Comparison of ENCODE assay signal across 9 cellular contexts in the genomic region with DNA sequence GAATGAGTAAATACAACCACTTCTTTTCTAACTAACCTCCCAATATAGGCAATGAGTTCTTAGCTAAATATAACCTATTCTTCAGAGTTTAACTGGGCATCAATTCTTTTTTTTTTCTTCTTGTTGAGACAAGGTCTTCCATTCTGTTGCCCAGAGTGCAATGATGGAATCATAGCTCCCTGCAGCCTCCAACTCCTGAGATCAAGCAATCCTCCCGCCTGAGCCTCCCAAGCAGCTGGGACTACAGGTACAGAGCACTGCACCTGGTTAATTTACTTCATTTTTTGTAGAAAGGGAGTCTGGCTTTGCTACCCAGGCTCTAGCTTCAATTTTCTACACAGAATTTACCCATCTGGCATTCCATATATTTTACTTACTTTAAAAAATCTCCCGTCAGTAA. TPM values are rescaled to one million over a fixed set of nuclear protein-coding genes. Genes with fewer than 3 reads are reported as not detected.
DNase-seq lines count a peak whose midpoint lies in the region; ATAC-seq and TF ChIP-seq lines count a peak whose summit lies in the region.
"Had no signal": no experiment of that assay in that cellular context is flagged by ENCODE, and none has a peak within 500 bp of the region (broad histone marks: within the 10 kb centered on the region; RNA-seq: fewer than 3 reads in every experiment).

No MANE protein-coding gene starts in this region.

- H3K4me1 ChIP-seq in BE2C = no peaks in the 10 kb centered on the region
- peaks cover 25% of the 10 kb centered on the region for H3K4me1 ChIP-seq in Loucy (ENCODE audit: insufficient read depth, low read length, poor library complexity, severe bottlenecking)
- H3K4me1 ChIP-seq in effector memory CD4-positive, alpha-beta T cell (ENCODE audit: control insufficient read depth, insufficient read depth, low read length, poor library complexity, severe bottlenecking) = peaks cover 11% of the 10 kb centered on the region

- no peaks in the 10 kb centered on the region for H3K36me3 ChIP-seq in BE2C
- no peaks in the 10 kb centered on the region for H3K36me3 ChIP-seq in Loucy (ENCODE audit: insufficient read depth, low read length)
- peaks cover 2% of the 10 kb centered on the region for H3K36me3 ChIP-seq in effector memory CD4-positive, alpha-beta T cell (ENCODE audit: control insufficient read depth, insufficient read depth, low read length)
- no peaks in the 10 kb centered on the region for H3K36me3 ChIP-seq in neural cell (ENCODE audit: insufficient read depth, low read length)

- no peak for DNase-seq in BE2C
- DNase-seq in effector memory CD4-positive, alpha-beta T cell = no peak
- no peak for DNase-seq in dermis blood vessel endothelial cell
- no peak for DNase-seq in NCI-H2107 treated with DMSO at 0.1 percent for 48 hours (lab: John Stamatoyannopoulos, UW; ENCODE audit: unreplicated experiment)
- DNase-seq: glutamatergic neuron had no signal

- no peak overlapping the region for H3K27ac ChIP-seq in effector memory CD4-positive, alpha-beta T cell (ENCODE audit: insufficient read depth, low read length, poor library complexity, severe bottlenecking)
- H3K27ac ChIP-seq in neural cell (ENCODE audit: low read length) = peak overlapping the region; percentile 91

- TF ChIP-seq CTCF in BE2C (IDR thresholded peaks at IDR 0.05; ENCODE audit: low read depth, low read length) (no peak), Loucy (conservative IDR thresholded peaks at IDR 0.05; ENCODE audit: low read length) (no peak), neural cell (IDR thresholded peaks at IDR 0.05; ENCODE audit: poor library complexity, severe bottlenecking) (no peak)

- H3K4me3 ChIP-seq in BE2C (ENCODE audit: low read depth, low read length) (peak overlapping the region; percentile 90), Loucy (ENCODE audit: low read length, poor library complexity, severe bottlenecking) (peak overlapping the region; percentile 91), neural cell (ENCODE audit: low read length) (peak overlapping the region; percentile 67)
- peak overlapping the region; percentile 57 for H3K4me3 ChIP-seq in effector memory CD4-positive, alpha-beta T cell (ENCODE audit: insufficient read depth, low read depth, low read length, poor library complexity, severe bottlenecking)

- H3K27me3 ChIP-seq in BE2C (no peaks in the 10 kb centered on the region), Loucy (ENCODE audit: insufficient read depth, low read length, poor library complexity, severe bottlenecking) (no peaks in the 10 kb centered on the region), neural cell (ENCODE audit: insufficient read depth, low read depth, low read length) (no peaks in the 10 kb centered on the region)
- H3K27me3 ChIP-seq in effector memory CD4-positive, alpha-beta T cell (replicated peaks; ENCODE audit: control insufficient read depth, insufficient read depth, low read length, poor library complexity, severe bottlenecking) = no peaks in the 10 kb centered on the region

- H3K79me2 ChIP-seq in Loucy (ENCODE audit: insufficient read depth, low read length) = peaks cover 35% of the 10 kb centered on the region
- peaks cover 33% of the 10 kb centered on the region for H3K79me2 ChIP-seq in neural cell (replicated peaks; ENCODE audit: insufficient read depth, low read length)

- H4K20me1 ChIP-seq in Loucy (ENCODE audit: insufficient read depth, low read length, poor library complexity, severe bottlenecking) = peaks cover 4% of the 10 kb centered on the region
- H4K20me1 ChIP-seq in neural cell (ENCODE audit: insufficient read depth) = no peaks in the 10 kb centered on the region

- TF ChIP-seq EP300 in neural cell (conservative IDR thresholded peaks at IDR 0.05; ENCODE audit: poor library complexity, severe bottlenecking) = no peak

- peak overlapping the region; percentile 87 for H3K9ac ChIP-seq in Loucy (ENCODE audit: low read depth, low read length, poor library complexity, severe bottlenecking)
- H3K9ac ChIP-seq in neural cell (ENCODE audit: low read length) = peak overlapping the region; percentile 78

- ATAC-seq in esophagus mucosa (no peak), GM21360 (IDR thresholded peaks at IDR 0.05; ENCODE audit: unreplicated experiment) (no peak)

- peak overlapping the region; percentile 80 for H3K4me2 ChIP-seq in Loucy (ENCODE audit: low read depth, low read length, poor library complexity, severe bottlenecking)
- peak overlapping the region; percentile 88 for H3K4me2 ChIP-seq in neural cell (ENCODE audit: low read length)

- H3K9me2 ChIP-seq in Loucy (replicated peaks; ENCODE audit: low read depth, low read length) (no peaks in the 10 kb centered on the region), neural cell (ENCODE audit: insufficient read depth, low read length) (no peaks in the 10 kb centered on the region)

- TF ChIP-seq RAD21 in neural cell (conservative IDR thresholded peaks at IDR 0.05) = no peak

- H2AFZ ChIP-seq in Loucy (ENCODE audit: low read length) (no peak overlapping the region), neural cell (ENCODE audit: low read depth, low read length) (no peak overlapping the region)

- H3F3A ChIP-seq in Loucy (ENCODE audit: low read depth) (no peaks in the 10 kb centered on the region), neural cell (ENCODE audit: insufficient read depth, low read length, poor library complexity, severe bottlenecking) (peaks cover 7% of the 10 kb centered on the region)

- no peaks in the 10 kb centered on the region for H3K9me3 ChIP-seq in BE2C
- H3K9me3 ChIP-seq in Loucy (ENCODE audit: insufficient read depth, low read depth, low read length) = no peaks in the 10 kb centered on the region
- no peaks in the 10 kb centered on the region for H3K9me3 ChIP-seq in effector memory CD4-positive, alpha-beta T cell (ENCODE audit: control insufficient read depth, low read length)
- H3K9me3 ChIP-seq in neural cell (ENCODE audit: low read length) = no peaks in the 10 kb centered on the region

TF ChIP-seq in neural cell, 6 proteins besides CTCF, POLR2A, EP300 and RAD21:
- TF ChIP-seq EZH2 (IDR thresholded peaks at IDR 0.05; ENCODE audit: borderline replicate concordance, insufficient read depth, low read length, poor library complexity, severe bottlenecking) (no peak), REST (IDR thresholded peaks at IDR 0.05; ENCODE audit: borderline replicate concordance) (no peak), SMC3 (conservative IDR thresholded peaks at IDR 0.05; ENCODE audit: poor library complexity) (no peak), POLR2AphosphoS5 (IDR thresholded peaks at IDR 0.05) (no peak), TAF1 (IDR thresholded peaks at IDR 0.05; ENCODE audit: low read depth) (no peak), MXI1 (conservative IDR thresholded peaks at IDR 0.05; ENCODE audit: poor library complexity, severe bottlenecking) (no peak)

RNA-seq across cellular contexts. Expression of gene METTL16, which starts 1.1 kb away (rescaled TPM):
- polyA plus RNA-seq in BE2C (2012; ENCODE audit: insufficient read depth, insufficient read length, low read depth) = 39.7 TPM
- 18.7 and 20.3 TPM in 2 replicates for polyA plus RNA-seq in neural cell
- 32.4 and 43.6 TPM in 2 replicates for polyA minus RNA-seq in neural cell
- total RNA-seq in esophagus mucosa (20.8 TPM), dermis blood vessel endothelial cell (15.0 and 16.1 TPM in 2 replicates)
